Comparison of ENCODE assay signal across 11 cellular contexts in genomic region chr9:86303316-86303975, GRCh38. TPM values are rescaled to one million over a fixed set of nuclear protein-coding genes. Genes with fewer than 3 reads are reported as not detected.
A peak's percentile ranks its signal among the peaks of the same experiment; 100 is the strongest.
DNase-seq lines count a peak whose midpoint lies in the region; ATAC-seq and TF ChIP-seq lines count a peak whose summit lies in the region.
"Had no signal": no experiment of that assay in that cellular context is flagged by ENCODE, and none has a peak within 500 bp of the region (broad histone marks: within the 10 kb centered on the region; RNA-seq: fewer than 3 reads in every experiment).

No MANE protein-coding gene starts in this region.

- TF ChIP-seq CTCF in stomach (IDR thresholded peaks at IDR 0.05), result no peak
- TF ChIP-seq CTCF in hepatocyte (IDR thresholded peaks at IDR 0.05; ENCODE audit: poor library complexity), result no peak

- H2AFZ ChIP-seq in hepatocyte, result no peak overlapping the region

- TF ChIP-seq POLR2A in GM18505 (IDR thresholded peaks at IDR 0.05; ENCODE audit: borderline replicate concordance, extremely low read depth, insufficient read depth, insufficient read length) (no peak), stomach (IDR thresholded peaks at IDR 0.05) (no peak)

- H3K4me3 ChIP-seq in stomach (no peak overlapping the region), hepatocyte (no peak overlapping the region)

- H3K36me3 ChIP-seq in stomach (peaks cover 73 to 100% (median 100%) of the 10 kb centered on the region in 4 donors), hepatocyte (replicated peaks; ENCODE audit: insufficient read depth, low read depth) (peaks cover under 1% of the 10 kb centered on the region)

- H3K9me3 ChIP-seq in stomach, result no peaks in the 10 kb centered on the region
- H3K9me3 ChIP-seq in hepatocyte (ENCODE audit: low read depth), result no peaks in the 10 kb centered on the region

- H4K20me1 ChIP-seq in hepatocyte (ENCODE audit: insufficient read depth, poor library complexity, severe bottlenecking), result no peaks in the 10 kb centered on the region

- no peak for ATAC-seq in GM18505 (IDR thresholded peaks at IDR 0.05; ENCODE audit: unreplicated experiment)

- H3K27me3 ChIP-seq in stomach, result no peaks in the 10 kb centered on the region
- no peaks in the 10 kb centered on the region for H3K27me3 ChIP-seq in hepatocyte

- DNase-seq in CD1c-positive myeloid dendritic cell (ENCODE audit: extremely low spot score) (peak; percentile 43), NCI-H226 (peak; percentile 27), lung microvascular endothelial cell (ENCODE audit: low read depth in 2 of 2) (peak; percentile 13 to 48), GM19240 (ENCODE audit: insufficient read length, low spot score) (no peak), stomach (no peak), hepatocyte (ENCODE audit: low spot score) (no peak)
- peak; percentile 34 for DNase-seq in activated naive CD4-positive, alpha-beta T cell treated with anti-CD3 and anti-CD28 coated beads, Interleukin-2, amount 50 U/mL, for 16 hours
- DNase-seq: C1 segment of cervical spinal cord, naive B cell, NCI-H774 had no signal

- intact Hi-C loops in stomach (cut with DNase I; ENCODE audit: low total_unique reads), result no loop called here

- H3K27ac ChIP-seq in stomach, result no peak overlapping the region
- H3K27ac ChIP-seq in hepatocyte, result no peak overlapping the region

- WGBS in stomach, 5 donors, result 76 to 85% (median 81%) methylated on average over 4 of the region's 4 CpGs
- 76% methylated on average over 4 of the region's 4 CpGs for WGBS in hepatocyte (ENCODE audit: low lambda C conversion rate, missing lambda C conversion rate)

- no peaks in the 10 kb centered on the region for H3K79me2 ChIP-seq in hepatocyte

- TF ChIP-seq EP300 in stomach (IDR thresholded peaks at IDR 0.05), result no peak

- no peak overlapping the region for H3K4me2 ChIP-seq in hepatocyte

- H3K4me1 ChIP-seq in stomach, result peaks cover 0 to 17% (median 0%) of the 10 kb centered on the region in 4 donors
- no peaks in the 10 kb centered on the region for H3K4me1 ChIP-seq in hepatocyte (ENCODE audit: insufficient read depth)

- H3K9me2 ChIP-seq in hepatocyte (replicated peaks; ENCODE audit: insufficient read depth), result no peaks in the 10 kb centered on the region

RNA-seq across cellular contexts. Expression of gene ISCA1, which starts 21.1 kb away (rescaled TPM):
- total RNA-seq in lung microvascular endothelial cell (20.9 and 28.8 TPM in 2 replicates), stomach (10 to 100 TPM in 4 of 5 donors, 1 to 10 TPM in 1; 5.8 to 80.4 (median 28.0) TPM), hepatocyte (50.6 and 57.1 TPM in 2 replicates)
- polyA plus RNA-seq in stomach (10 to 100 TPM; 19.0 to 45.2 (median 36.4) TPM), hepatocyte (34.2 and 38.5 TPM in 2 replicates)

RNA-seq across cellular contexts. Expression of gene C9orf153, which starts 44.0 kb away (rescaled TPM):
- under 0.01 TPM in 1 of 2 replicates, not detected in the other for total RNA-seq in lung microvascular endothelial cell
- under 1 TPM in 1 of 5 donors, not detected in 4; 0.92 TPM for total RNA-seq in stomach
- polyA plus RNA-seq in stomach, result not detected
- total RNA-seq in hepatocyte, result not detected in 2 replicates
- not detected in 2 replicates for polyA plus RNA-seq in hepatocyte

RNA-seq across cellular contexts. Expression of gene TUT7, which starts 50.8 kb away (rescaled TPM):
- total RNA-seq in lung microvascular endothelial cell, result 14.6 and 22.4 TPM in 2 replicates
- total RNA-seq in stomach, result 100 to 1,000 TPM in 1 of 5 donors, 10 to 100 TPM in 4; 45.6 to 143 (median 58.3) TPM
- 10 to 100 TPM; 11.9 to 13.9 (median 13.8) TPM for polyA plus RNA-seq in stomach
- 32.1 and 33.1 TPM in 2 replicates for total RNA-seq in hepatocyte
- 21.5 and 25.1 TPM in 2 replicates for polyA plus RNA-seq in hepatocyte

Comparison
In these comparisons a context has a peak if more than half of its experiments do, and no peak if none do; other contexts are left out.
1. DNase-seq: peak in CD1c-positive myeloid dendritic cell (single experiment), NCI-H226 (single experiment), activated naive CD4-positive, alpha-beta T cell treated with anti-CD3 and anti-CD28 coated beads, Interleukin-2, amount 50 U/mL, for 16 hours (single experiment) and lung microvascular endothelial cell (2 of 2); none in GM19240 (single experiment), stomach (single experiment) and hepatocyte (single experiment).